In genomic region chr14:100840751-100841444, GRCh38 we compare ENCODE assay signal across 1 cellular context.
TF ChIP-seq lines count a peak whose summit lies in the region.

No MANE protein-coding gene starts in this region.

TF ChIP-seq in H1, 55 proteins besides CTCF, POLR2A, EP300 and RAD21:
- TF ChIP-seq POU5F1 (IDR thresholded peaks at IDR 0.05; ENCODE audit: low read depth, low read length) (no peak), FOSL1 (IDR thresholded peaks at IDR 0.05; ENCODE audit: insufficient read depth, low read depth, low read length) (no peak), RFX5 (IDR thresholded peaks at IDR 0.05; ENCODE audit: borderline replicate concordance, low read depth, low read length) (no peak), RNF2 (IDR thresholded peaks at IDR 0.05; ENCODE audit: borderline replicate concordance, low read depth, low read length, missing control alignments, poor library complexity, severe bottlenecking) (no peak), CHD1 (IDR thresholded peaks at IDR 0.05; ENCODE audit: low read depth, low read length) (no peak), SP4 (IDR thresholded peaks at IDR 0.05; ENCODE audit: low read length) (no peak), PHF8 (conservative IDR thresholded peaks at IDR 0.05; ENCODE audit: low read depth, low read length) (no peak), TAF1 (IDR thresholded peaks at IDR 0.05; ENCODE audit: low read depth, low read length) (no peak), CEBPB (IDR thresholded peaks at IDR 0.05; ENCODE audit: low read depth, low read length) (no peak), USF2 (IDR thresholded peaks at IDR 0.05; ENCODE audit: low read length) (no peak), ZNF274 (IDR thresholded peaks at IDR 0.05; ENCODE audit: borderline replicate concordance, extremely low read depth, low read length) (no peak), EGR1 (IDR thresholded peaks at IDR 0.05; ENCODE audit: borderline replicate concordance, low read depth, low read length) (no peak), KDM1A (IDR thresholded peaks at IDR 0.05; ENCODE audit: borderline replicate concordance, low read length) (peak; percentile 94), ASH2L (IDR thresholded peaks at IDR 0.05; ENCODE audit: low read length) (peak; percentile 3), TAF7 (optimal IDR thresholded peaks at IDR 0.05; ENCODE audit: borderline replicate concordance, low read depth, low read length) (no peak)
